ENCODE assay signal across 8 cellular contexts in genomic region chr19:42244452-42245220, GRCh38. TPM values are rescaled to one million over a fixed set of nuclear protein-coding genes. Genes with fewer than 3 reads are reported as not detected.
DNase-seq lines count a peak whose midpoint lies in the region; ATAC-seq, FAIRE-seq and TF ChIP-seq lines count a peak whose summit lies in the region.

No MANE protein-coding gene starts in this region.

- peak; percentile 93 for FAIRE-seq in A204.1 (lab: Jason Lieb, UNC)
- FAIRE-seq in kidney (lab: Jason Lieb, UNC) = no peak

- peak overlapping the region; percentile 78 to 91 for H3K4me3 ChIP-seq in kidney (ENCODE audit: low read length in 2 of 2)

- TF ChIP-seq CTCF in kidney (IDR thresholded peaks at IDR 0.05; ENCODE audit: borderline replicate concordance, extremely low read depth, insufficient read depth) = peak; percentile 61

- DNase-seq in NCI-H345 treated with DMSO at 0.1 percent for 48 hours (lab: John Stamatoyannopoulos, UW; ENCODE audit: unreplicated experiment) (peak; percentile 82), cerebellum (ENCODE audit: low spot score) (peak; percentile 90), kidney (peak; percentile 96)
- peak; percentile 83 for DNase-seq in activated CD4-positive, CD25-positive, alpha-beta regulatory T cell treated with anti-CD3 and anti-CD28 coated beads, Interleukin-2, amount 50 U/mL, for 72 hours
- DNase-seq in stimulated activated CD4-positive, alpha-beta T cell treated with anti-CD3 and anti-CD28 coated beads, Interleukin-15, amount 100 ng/mL, for 1 hour (ENCODE audit: low read depth in 1 of 2, low spot score in 1 of 2) = peak; percentile 81 to 82

- H3K27ac ChIP-seq in kidney (ENCODE audit: low read depth in 2 of 2, low read length in 2 of 2) = peak overlapping the region; percentile 92 to 99

- peaks cover under 1 to 11% of the 10 kb centered on the region in 2 donors for H3K36me3 ChIP-seq in kidney (ENCODE audit: control insufficient read depth in 1 of 2, insufficient read depth in 2 of 2, low read length in 2 of 2)

- ATAC-seq in GM18520 (IDR thresholded peaks at IDR 0.05; ENCODE audit: unreplicated experiment) (peak; percentile 29), HG03159 (IDR thresholded peaks at IDR 0.05; ENCODE audit: unreplicated experiment) (peak; percentile 40)

- H3K9ac ChIP-seq in kidney (ENCODE audit: low read length in 2 of 2) = peak overlapping the region; percentile 51 to 71

- intact Hi-C loops in kidney (cut with DNase I) = no loop called here

- no peaks in the 10 kb centered on the region for H3K9me3 ChIP-seq in kidney (ENCODE audit: control insufficient read depth in 1 of 2, low read length in 2 of 2)

- peaks cover 7 to 18% of the 10 kb centered on the region in 2 donors for H3K4me1 ChIP-seq in kidney (ENCODE audit: control insufficient read depth in 1 of 2, insufficient read depth in 1 of 2, low read depth in 1 of 2, low read length in 2 of 2)

RNA-seq across cellular contexts. Expression of gene GSK3A, which starts 2.2 kb away (rescaled TPM):
- 16.8 TPM for total RNA-seq in cerebellum
- 39.2 TPM for total RNA-seq in kidney
- 57.3 TPM for polyA plus RNA-seq in kidney (ENCODE audit: insufficient read depth, low read depth, low replicate concordance)

RNA-seq across cellular contexts. Expression of gene ERF, which starts 10.3 kb away (rescaled TPM):
- total RNA-seq in cerebellum (9.2 TPM), kidney (61.2 TPM)
- 31.1 TPM for polyA plus RNA-seq in kidney (ENCODE audit: insufficient read depth, low read depth, low replicate concordance)

RNA-seq across cellular contexts. Expression of gene CIC, which starts 24.4 kb away (rescaled TPM):
- 24.0 TPM for total RNA-seq in cerebellum
- 90.9 TPM for total RNA-seq in kidney
- 18.8 TPM for polyA plus RNA-seq in kidney (ENCODE audit: insufficient read depth, low read depth, low replicate concordance)

RNA-seq across cellular contexts. Expression of gene ZNF526, which starts 24.5 kb away (rescaled TPM):
- total RNA-seq in cerebellum (6.4 TPM), kidney (11.6 TPM)
- 2.6 TPM for polyA plus RNA-seq in kidney (ENCODE audit: insufficient read depth, low read depth, low replicate concordance)

RNA-seq across cellular contexts. Expression of gene DEDD2, which starts 27.2 kb away (rescaled TPM):
- total RNA-seq in cerebellum (17.8 TPM), kidney (26.1 TPM)
- 36.3 TPM for polyA plus RNA-seq in kidney (ENCODE audit: insufficient read depth, low read depth, low replicate concordance)

Comparison
In these comparisons a context has a peak if more than half of its experiments do, and no peak if none do; other contexts are left out.
1. Peak in every context shown above with its lines: DNase-seq, ATAC-seq, H3K4me3 ChIP-seq and H3K27ac ChIP-seq.